In the genomic region with DNA sequence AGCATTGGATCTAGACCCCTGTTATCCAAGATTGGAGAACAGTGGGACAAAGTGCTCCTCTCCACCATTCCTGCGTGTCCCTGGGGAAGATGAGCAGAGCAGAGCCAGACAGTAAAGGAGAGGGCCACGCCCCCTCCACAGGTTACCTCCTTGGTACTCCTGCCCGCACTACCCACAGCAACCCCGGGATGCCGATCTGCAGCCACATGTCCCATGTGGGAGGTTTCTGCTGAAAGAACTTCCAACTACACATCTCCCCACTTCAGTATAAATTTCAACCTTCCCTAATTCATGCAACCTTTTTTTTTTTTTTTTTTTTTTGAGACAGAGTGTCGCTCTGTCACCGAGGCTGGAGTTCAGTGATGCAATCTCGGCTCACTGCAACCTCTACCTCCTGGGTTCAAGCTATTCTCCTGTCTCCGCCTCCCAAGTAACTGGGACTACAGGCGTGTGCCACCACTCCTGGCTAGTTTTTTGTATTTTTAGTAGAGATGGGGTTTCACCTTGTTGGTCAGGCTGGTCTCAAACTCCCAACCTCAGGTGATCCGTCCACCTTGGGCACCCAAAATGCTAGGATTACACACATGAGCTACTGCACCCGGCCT, we compare ENCODE assay signal across 18 cellular contexts. TPM values are rescaled to one million over a fixed set of nuclear protein-coding genes. Genes with fewer than 3 reads are reported as not detected.
DNase-seq lines count a peak whose midpoint lies in the region; ATAC-seq and TF ChIP-seq lines count a peak whose summit lies in the region.
"Had no signal": no experiment of that assay in that cellular context is flagged by ENCODE, and none has a peak within 500 bp of the region (broad histone marks: within the 10 kb centered on the region; RNA-seq: fewer than 3 reads in every experiment).

No MANE protein-coding gene starts in this region.

- H3K4me1 ChIP-seq in RWPE2 (ENCODE audit: insufficient read depth, poor library complexity, severe bottlenecking) (no peaks in the 10 kb centered on the region), transverse colon (peaks cover 10 to 51% (median 33%) of the 10 kb centered on the region in 4 donors)
- H3K4me1 ChIP-seq: breast epithelium, foreskin keratinocyte had no signal

- peaks cover 18% of the 10 kb centered on the region for H3K36me3 Mint-ChIP-seq in central memory CD8-positive, alpha-beta T cell (ENCODE audit: insufficient read depth)

- H3K36me3 ChIP-seq in RWPE2 (ENCODE audit: low read depth) (no peaks in the 10 kb centered on the region), transverse colon (no peaks in the 10 kb centered on the region)
- H3K36me3 ChIP-seq: breast epithelium, stomach had no signal

- WGBS in transverse colon (ENCODE audit: low coverage in 1 of 2), 2 donors, result 58 to 83% methylated on average over 5 to 12 of the region's 12 CpGs

- intact Hi-C loops in transverse colon (cut with DNase I; ENCODE audit: low total_unique reads), result no loop called here

- TF ChIP-seq CTCF in RWPE2 (IDR thresholded peaks at IDR 0.05; ENCODE audit: poor library complexity, severe bottlenecking), result no peak
- no peak for TF ChIP-seq CTCF in transverse colon (IDR thresholded peaks at IDR 0.05)

- H3K27ac ChIP-seq in RWPE2 (ENCODE audit: poor library complexity, severe bottlenecking) (no peak overlapping the region), transverse colon (peak overlapping the region in 3 of 4 donors; percentile 47 to 72 (median 57))
- H3K27ac ChIP-seq: breast epithelium, foreskin keratinocyte had no signal

- H3K4me3 Mint-ChIP-seq in central memory CD8-positive, alpha-beta T cell, result peak overlapping the region; percentile 85

- peak overlapping the region; percentile 93 for H3K27ac Mint-ChIP-seq in central memory CD8-positive, alpha-beta T cell (ENCODE audit: low read depth)

- in situ Hi-C loops in transverse colon (cut with MboI; ENCODE audit: low pct_ligation_motif_present in 1 of 4, low pct_unique_long_range_greater_than_20kb in 1 of 4, low sequenced_read_pairs in 3 of 4), result loop anchor here in 3 of 4 donors (5.0 to 25.0 kb wide), 3 partner anchors 82 to 123 kb away; a partner anchor contains a TSS

- H3K4me1 Mint-ChIP-seq in central memory CD8-positive, alpha-beta T cell, result peaks cover 67% of the 10 kb centered on the region

- H3K27me3 ChIP-seq in RWPE2 (ENCODE audit: insufficient read depth, poor library complexity, severe bottlenecking), result peaks cover 38% of the 10 kb centered on the region
- peaks cover 47% of the 10 kb centered on the region for H3K27me3 ChIP-seq in transverse colon

- H3K27me3 Mint-ChIP-seq in central memory CD8-positive, alpha-beta T cell, result no peaks in the 10 kb centered on the region

- TF ChIP-seq POLR2A in transverse colon (IDR thresholded peaks at IDR 0.05), result no peak

- TF ChIP-seq EP300 in transverse colon (IDR thresholded peaks at IDR 0.05; ENCODE audit: low read depth), result no peak

- no peak overlapping the region for H3K4me3 ChIP-seq in RWPE2 (ENCODE audit: severe bottlenecking)
- H3K4me3 ChIP-seq in transverse colon, result no peak overlapping the region
- H3K4me3 ChIP-seq: breast epithelium, mucosa of descending colon had no signal

- ATAC-seq in RWPE2 (ENCODE audit: low read depth), result no peak
- ATAC-seq in central memory CD8-positive, alpha-beta T cell (replicated peaks; ENCODE audit: extremely low read depth, poor library complexity, severe bottlenecking), result no peak
- no peak for ATAC-seq in GM21825 (IDR thresholded peaks at IDR 0.05; ENCODE audit: unreplicated experiment)
- ATAC-seq: foreskin keratinocyte had no signal

- no peaks in the 10 kb centered on the region for H3K9me3 Mint-ChIP-seq in central memory CD8-positive, alpha-beta T cell

- H3K9me3 ChIP-seq in RWPE2 (ENCODE audit: severe bottlenecking) (no peaks in the 10 kb centered on the region), transverse colon (no peaks in the 10 kb centered on the region)
- H3K9me3 ChIP-seq: breast epithelium, mucosa of descending colon, stomach had no signal

- peak; percentile 51 for DNase-seq in stimulated activated CD4-positive, alpha-beta T cell treated with anti-CD3 and anti-CD28 coated beads, Interleukin-15, amount 100 ng/mL, for 24 hours
- no peak for DNase-seq in stimulated activated CD4-positive, alpha-beta T cell treated with anti-CD3 and anti-CD28 coated beads, Interleukin-4, amount 100 ng/mL, for 4 hours
- DNase-seq in RWPE2 (ENCODE audit: low spot score) (peak; percentile 48), transverse colon (no peak), hypothalamus (lab: John Stamatoyannopoulos, UW) (no peak), DMS153 (lab: John Stamatoyannopoulos, UW) (no peak)
- no peak for DNase-seq in central memory CD8-positive, alpha-beta T cell (ENCODE audit: low spot score in 2 of 2)
- DNase-seq: EL; foreskin keratinocyte; IMR-90; NCI-H187 treated with DMSO at 0.1 percent for 48 hours; NCI-H748 treated with DMSO at 0.1 percent for 48 hours; SHP77; stimulated activated CD4-positive, alpha-beta T cell treated with anti-CD3 and anti-CD28 coated beads, Interleukin-4, amount 100 ng/mL, for 1 hour; stomach had no signal

RNA-seq across cellular contexts. Expression of a gene that starts 2.3 kb away (rescaled TPM):
- 10 to 100 TPM in 1 of 4 donors, 1 to 10 TPM in 2, not detected in 1; 5.2 to 10.5 (median 5.4) TPM for total RNA-seq in transverse colon
- total RNA-seq: foreskin keratinocyte, IMR-90 had no signal

RNA-seq across cellular contexts. Expression of a gene that starts 9.1 kb away (rescaled TPM):
- 100 to 1,000 TPM; 118 to 463 (median 233) TPM for total RNA-seq in transverse colon

RNA-seq across cellular contexts. Expression of a gene that starts 26.6 kb away (rescaled TPM):
- total RNA-seq in transverse colon, result 10 to 100 TPM in 1 of 4 donors, 1 to 10 TPM in 2, under 1 TPM in 1; 0.40 to 37.8 (median 3.7) TPM
- total RNA-seq: foreskin keratinocyte, IMR-90 had no signal

RNA-seq across cellular contexts. Expression of a gene that starts 36.8 kb away (rescaled TPM):
- 10 to 100 TPM; 18.3 to 34.4 (median 27.6) TPM for total RNA-seq in transverse colon

Comparison
In these comparisons a context has a peak if more than half of its experiments do, and no peak if none do; other contexts are left out.
1. DNase-seq: peak in stimulated activated CD4-positive, alpha-beta T cell treated with anti-CD3 and anti-CD28 coated beads, Interleukin-15, amount 100 ng/mL, for 24 hours (single experiment) and RWPE2 (single experiment); none in stimulated activated CD4-positive, alpha-beta T cell treated with anti-CD3 and anti-CD28 coated beads, Interleukin-4, amount 100 ng/mL, for 4 hours (0 of 2), central memory CD8-positive, alpha-beta T cell (0 of 2), transverse colon (single experiment), hypothalamus (0 of 51) and DMS153 (single experiment).